In genomic region chr12:29405561-29405960, GRCh38 we compare ENCODE assay signal across 6 cellular contexts.
"Had no signal": no experiment of that assay in that cellular context is flagged by ENCODE, and none has a peak within 500 bp of the region (broad histone marks: within the 10 kb centered on the region; RNA-seq: fewer than 3 reads in every experiment).

No MANE protein-coding gene starts in this region.

- H3K9ac ChIP-seq: KMS-11 had no signal

- H3K27ac ChIP-seq: HL-60, KMS-11 had no signal

- DNase-seq: Karpas-422, KBM-7, KG1 had no signal

- H3K4me2 ChIP-seq: KMS-11 had no signal

- FAIRE-seq: HTR-8/SVneo had no signal
